Comparison of ENCODE assay signal across 8 cellular contexts in the genomic region with DNA sequence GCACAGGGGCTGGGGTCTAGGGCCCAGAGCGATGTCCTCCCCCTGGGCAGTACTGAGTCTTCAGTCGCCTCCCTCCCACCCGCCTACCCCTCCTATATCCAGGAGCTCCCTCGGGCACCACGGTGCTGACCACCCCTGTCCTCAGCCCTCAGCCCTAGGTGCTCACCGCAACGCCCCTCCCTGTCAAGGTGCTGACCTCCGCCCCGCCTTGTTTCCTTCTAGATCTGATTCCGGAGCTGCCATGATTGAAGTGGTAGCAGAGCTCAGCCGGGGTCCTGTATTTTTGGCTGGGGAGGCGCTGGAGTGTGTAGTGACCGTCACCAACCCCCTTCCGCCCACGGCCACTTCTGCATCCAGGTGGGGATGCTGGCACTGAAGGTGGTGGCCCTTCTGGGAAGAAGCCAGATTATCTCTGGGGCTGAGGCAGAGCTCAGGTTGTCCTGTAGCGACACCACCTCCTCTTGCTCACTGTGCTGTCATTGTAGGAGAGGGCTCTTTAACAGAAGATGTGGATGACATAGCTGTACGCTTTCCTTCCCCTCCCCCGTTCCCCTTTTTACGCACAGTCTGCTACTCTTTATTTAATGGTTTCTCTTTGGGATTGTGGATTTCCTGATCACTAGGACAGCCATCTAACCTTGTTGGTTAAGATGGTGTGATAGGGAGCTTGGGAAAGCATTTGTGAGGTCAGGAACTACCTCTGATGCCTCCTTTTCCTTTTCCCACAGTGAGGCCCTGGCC. TPM values are rescaled to one million over a fixed set of nuclear protein-coding genes. Genes with fewer than 3 reads are reported as not detected.
A peak's percentile ranks its signal among the peaks of the same experiment; 100 is the strongest.
DNase-seq lines count a peak whose midpoint lies in the region; ATAC-seq and TF ChIP-seq lines count a peak whose summit lies in the region.

No MANE protein-coding gene starts in this region.

- H3K36me3 ChIP-seq in mesodermal cell (ENCODE audit: control insufficient read depth, insufficient read depth, low read length) (peaks cover 58% of the 10 kb centered on the region), thoracic aorta (peaks cover 34% of the 10 kb centered on the region)

- H3K27ac Mint-ChIP-seq in CD14-positive monocyte: peak overlapping the region; percentile 72 to 95 (median 87)

- H3K9me3 Mint-ChIP-seq in CD14-positive monocyte: peaks cover 0 to 3% (median 0%) of the 10 kb centered on the region in 7 donors

- H3K4me1 Mint-ChIP-seq in CD14-positive monocyte: peaks cover 42% of the 10 kb centered on the region

- H3K4me3 Mint-ChIP-seq in CD14-positive monocyte: peak overlapping the region; percentile 95

- H3K27me3 ChIP-seq in dorsolateral prefrontal cortex (no peaks in the 10 kb centered on the region), thoracic aorta (replicated peaks; ENCODE audit: insufficient read depth) (no peaks in the 10 kb centered on the region)

- intact Hi-C loops in CD14-positive monocyte (cut with micrococcal nuclease) (loop anchor here (2.0 to 5.0 kb wide), 2 partner anchors 17 to 142 kb away; partner anchors contain the start of genes CREB3 (in 2 of the 2), TLN1 (in 2 of the 2) and TESK1 (in 1 of the 2)), dorsolateral prefrontal cortex (cut with DNase I) (no loop called here)

- peak overlapping the region; percentile 60 to 99 (median 92) for H3K4me3 ChIP-seq in dorsolateral prefrontal cortex
- peak overlapping the region; percentile 89 for H3K4me3 ChIP-seq in mesodermal cell (ENCODE audit: extremely low read depth, insufficient read depth, low read length, poor library complexity, severe bottlenecking)
- H3K4me3 ChIP-seq in thoracic aorta: peak overlapping the region; percentile 98

- peaks cover 28% of the 10 kb centered on the region for H3K4me1 ChIP-seq in mesodermal cell (ENCODE audit: control insufficient read depth, insufficient read depth, low read length, poor library complexity, severe bottlenecking)
- peaks cover 23 to 49% of the 10 kb centered on the region in 2 donors for H3K4me1 ChIP-seq in thoracic aorta (ENCODE audit: control insufficient read depth in 1 of 2, low read depth in 2 of 2)

- peaks cover 0 to 2% (median 0%) of the 10 kb centered on the region in 3 donors for H3K27me3 Mint-ChIP-seq in CD14-positive monocyte (ENCODE audit: low read depth in 3 of 3)

- H3K36me3 Mint-ChIP-seq in CD14-positive monocyte: peaks cover 45 to 60% of the 10 kb centered on the region in 2 donors

- ATAC-seq in GM19452 (IDR thresholded peaks at IDR 0.05; ENCODE audit: unreplicated experiment): peak; percentile 25
- ATAC-seq in HG03565 (IDR thresholded peaks at IDR 0.05; ENCODE audit: unreplicated experiment): peak; percentile 17
- ATAC-seq in activated CD4-positive, CD25-positive, alpha-beta regulatory T cell treated with anti-CD3 and anti-CD28 coated beads, Interleukin-2, amount 50 U/mL, for 24 hours: peak; percentile 48 to 54
- peak; percentile 10 for ATAC-seq in thoracic aorta (ENCODE audit: insufficient number of reproducible peaks, low FRiP score, low read depth)
- ATAC-seq in HG03520 (IDR thresholded peaks at IDR 0.05; ENCODE audit: unreplicated experiment): no peak

- TF ChIP-seq CTCF in CD14-positive monocyte (IDR thresholded peaks at IDR 0.05) (no peak), dorsolateral prefrontal cortex (IDR thresholded peaks at IDR 0.05 in 54 of 56, conservative IDR thresholded peaks at IDR 0.05 in 2 of 56; ENCODE audit: low read depth in 1 of 56, partially characterized antibody in 56 of 56) (peak in 1 of 56 donors; percentile 8), thoracic aorta (IDR thresholded peaks at IDR 0.05) (no peak)

- H3K9me3 ChIP-seq in mesodermal cell (ENCODE audit: control insufficient read depth, low read length) (no peaks in the 10 kb centered on the region), thoracic aorta (no peaks in the 10 kb centered on the region)

- 19 to 34% methylated on average over 6 to 7 of the region's 19 CpGs for WGBS in mesodermal cell (ENCODE audit: insufficient coverage in 2 of 2), 2 experiments

- DNase-seq in CD14-positive monocyte (ENCODE audit: low spot score): no peak
- DNase-seq in dorsolateral prefrontal cortex: peak in 3 of 10 donors; percentile 38 to 62 (median 48)
- DNase-seq in thoracic aorta (ENCODE audit: low spot score): no peak

- H3K27ac ChIP-seq in dorsolateral prefrontal cortex (peak overlapping the region; percentile 23 to 96 (median 87)), mesodermal cell (ENCODE audit: low read depth, low read length, severe bottlenecking) (peak overlapping the region; percentile 60), thoracic aorta (peak overlapping the region; percentile 76 to 93)

RNA-seq across cellular contexts. Expression of gene RGP1, which starts 0.6 kb away (rescaled TPM):
- polyA plus RNA-seq in CD14-positive monocyte: 1 to 10 TPM; 2.3 to 3.3 TPM
- total RNA-seq in dorsolateral prefrontal cortex (10 to 100 TPM; 30.0 to 52.9 (median 38.4) TPM), thoracic aorta (10 to 100 TPM; 23.0 to 24.5 TPM)
- polyA plus RNA-seq in mesodermal cell (2013, experiment 1 of 2): 19.8 TPM
- 18.2 TPM for polyA plus RNA-seq in mesodermal cell (2013, experiment 2 of 2)

RNA-seq across cellular contexts. Expression of gene GBA2, which starts 0.7 kb away (rescaled TPM):
- polyA plus RNA-seq in CD14-positive monocyte: 10 to 100 TPM; 18.1 to 26.4 TPM
- total RNA-seq in dorsolateral prefrontal cortex (100 to 1,000 TPM in 98 of 120 experiments, 10 to 100 TPM in 22; 79.3 to 156 (median 112) TPM), thoracic aorta (100 to 1,000 TPM in 1 of 2 donors, 10 to 100 TPM in 1; 75.8 to 115 TPM)
- 78.5 TPM for polyA plus RNA-seq in mesodermal cell (2013, experiment 1 of 2)
- 58.0 TPM for polyA plus RNA-seq in mesodermal cell (2013, experiment 2 of 2)

RNA-seq across cellular contexts. Expression of gene MSMP, which starts 4.4 kb away (rescaled TPM):
- polyA plus RNA-seq in CD14-positive monocyte: not detected
- 1 to 10 TPM in 17 of 120 experiments, under 1 TPM in 5, not detected in 98; 0.68 to 8.6 (median 1.2) TPM for total RNA-seq in dorsolateral prefrontal cortex
- polyA plus RNA-seq in mesodermal cell (2013, experiment 1 of 2): 1.4 TPM
- not detected for polyA plus RNA-seq in mesodermal cell (2013, experiment 2 of 2)
- not detected for total RNA-seq in thoracic aorta

RNA-seq across cellular contexts. Expression of gene CREB3, which starts 17.2 kb away (rescaled TPM):
- 10 to 100 TPM; 32.2 to 38.7 TPM for polyA plus RNA-seq in CD14-positive monocyte
- total RNA-seq in dorsolateral prefrontal cortex: 10 to 100 TPM; 30.1 to 53.9 (median 40.9) TPM
- polyA plus RNA-seq in mesodermal cell (2013, experiment 1 of 2): 34.7 TPM
- 31.3 TPM for polyA plus RNA-seq in mesodermal cell (2013, experiment 2 of 2)
- 10 to 100 TPM; 46.0 to 62.4 TPM for total RNA-seq in thoracic aorta

RNA-seq across cellular contexts. Expression of gene TLN1, which starts 17.7 kb away (rescaled TPM):
- polyA plus RNA-seq in CD14-positive monocyte: 10 to 100 TPM; 46.6 to 93.0 TPM
- 100 to 1,000 TPM in 81 of 120 experiments, 10 to 100 TPM in 39; 65.1 to 206 (median 112) TPM for total RNA-seq in dorsolateral prefrontal cortex
- 146 TPM for polyA plus RNA-seq in mesodermal cell (2013, experiment 1 of 2)
- 113 TPM for polyA plus RNA-seq in mesodermal cell (2013, experiment 2 of 2)
- 1,000 to 10,000 TPM in 1 of 2 donors, 100 to 1,000 TPM in 1; 889 to 1,019 TPM for total RNA-seq in thoracic aorta

Comparison
In these comparisons a context has a peak if more than half of its experiments do, and no peak if none do; other contexts are left out.
1. intact Hi-C loops: an anchor here in CD14-positive monocyte (2.0 to 5.0 kb wide); none called in dorsolateral prefrontal cortex.